9 cellular contexts compared by ENCODE assay signal in genomic region chr22:43862074-43862881, GRCh38. TPM values are rescaled to one million over a fixed set of nuclear protein-coding genes. Genes with fewer than 3 reads are reported as not detected.
DNase-seq lines count a peak whose midpoint lies in the region; ATAC-seq and TF ChIP-seq lines count a peak whose summit lies in the region.
"Had no signal": no experiment of that assay in that cellular context is flagged by ENCODE, and none has a peak within 500 bp of the region (broad histone marks: within the 10 kb centered on the region; RNA-seq: fewer than 3 reads in every experiment).

SULT4A1 (minus strand) TSS chr22:43862513; CDS start chr22:43862382, 131 bp downstream.

- H3K9me3 Mint-ChIP-seq in MCF 10A (ENCODE audit: unreplicated experiment), result peaks cover 3% of the 10 kb centered on the region
- peaks cover 4% of the 10 kb centered on the region for H3K9me3 Mint-ChIP-seq in activated T-helper 17 cell treated with anti-CD3 and anti-CD28 coated beads, Interleukin-2, amount 50 U/mL, for 72 hours

- no peak for TF ChIP-seq CTCF in breast epithelium (IDR thresholded peaks at IDR 0.05)
- no peak for TF ChIP-seq CTCF in MCF 10A (IDR thresholded peaks at IDR 0.05; ENCODE audit: unreplicated experiment)
- no peak for TF ChIP-seq CTCF in testis (IDR thresholded peaks at IDR 0.05)
- no peak for TF ChIP-seq CTCF in MM.1S (IDR thresholded peaks at IDR 0.05; ENCODE audit: low read length)

- H3K4me3 Mint-ChIP-seq in MCF 10A (ENCODE audit: unreplicated experiment), result no peak within 1 kb of the TSS
- peak within 1 kb of the TSS; percentile 36 for H3K4me3 Mint-ChIP-seq in activated T-helper 17 cell treated with anti-CD3 and anti-CD28 coated beads, Interleukin-2, amount 50 U/mL, for 72 hours

- WGBS in testis, 2 donors, result 1 to 6% methylated on average over 7 to 70 of the region's 121 CpGs

- H2AFZ ChIP-seq in MM.1S (ENCODE audit: low read length), result no peak within 1 kb of the TSS

- H3K4me1 Mint-ChIP-seq in MCF 10A (ENCODE audit: insufficient read depth, unreplicated experiment), result no peaks in the 10 kb centered on the region
- no peaks in the 10 kb centered on the region for H3K4me1 Mint-ChIP-seq in activated T-helper 17 cell treated with anti-CD3 and anti-CD28 coated beads, Interleukin-2, amount 50 U/mL, for 72 hours

- H3K9me3 ChIP-seq in breast epithelium (no peaks in the 10 kb centered on the region), iPS-18a (ENCODE audit: control insufficient read depth, low read depth, low read length) (no peaks in the 10 kb centered on the region), testis (no peaks in the 10 kb centered on the region), MM.1S (replicated peaks; ENCODE audit: insufficient read depth, low read length) (no peaks in the 10 kb centered on the region)

- no peaks in the 10 kb centered on the region for H4K20me1 ChIP-seq in MM.1S (ENCODE audit: insufficient read depth, low read length)

- H3K27ac ChIP-seq in breast epithelium, result no peak within 1 kb of the TSS
- H3K27ac ChIP-seq in iPS-18a (ENCODE audit: low read length), result no peak within 1 kb of the TSS
- H3K27ac ChIP-seq in testis, result peak within 1 kb of the TSS in 1 of 2 donors; percentile 15
- H3K27ac ChIP-seq in MM.1S (ENCODE audit: low read length), result no peak within 1 kb of the TSS
- H3K27ac ChIP-seq: heart right ventricle had no signal

- peak within 1 kb of the TSS in 2 of 3 donors; percentile 52 to 64 for H3K4me3 ChIP-seq in breast epithelium
- peak within 1 kb of the TSS; percentile 57 for H3K4me3 ChIP-seq in iPS-18a (ENCODE audit: low read length)
- peak within 1 kb of the TSS; percentile 51 to 55 for H3K4me3 ChIP-seq in testis
- H3K4me3 ChIP-seq in MM.1S (ENCODE audit: low read length), result no peak within 1 kb of the TSS

- H3K27ac Mint-ChIP-seq in MCF 10A (ENCODE audit: low read depth, unreplicated experiment), result no peak within 1 kb of the TSS
- H3K27ac Mint-ChIP-seq in activated T-helper 17 cell treated with anti-CD3 and anti-CD28 coated beads, Interleukin-2, amount 50 U/mL, for 72 hours, result no peak within 1 kb of the TSS

- H3K9ac ChIP-seq in iPS-18a (ENCODE audit: low read length) (no peak within 1 kb of the TSS), MM.1S (ENCODE audit: low read length) (no peak within 1 kb of the TSS)

- intact Hi-C loops in breast epithelium (cut with DNase I; ENCODE audit: low total_unique reads) (no loop called here), MCF 10A (cut with micrococcal nuclease) (no loop called here), testis (cut with DNase I; ENCODE audit: low total_unique reads) (no loop called here)

- CTCF ChIA-PET in MCF 10A (lab: Yijun Ruan, JAX), result no interaction called here

- H3K79me2 ChIP-seq in MM.1S (ENCODE audit: low read length), result no peaks in the 10 kb centered on the region

- H3K4me1 ChIP-seq in breast epithelium (no peaks in the 10 kb centered on the region), iPS-18a (ENCODE audit: control insufficient read depth, low read depth, low read length) (peaks cover 23% of the 10 kb centered on the region), testis (no peaks in the 10 kb centered on the region), MM.1S (ENCODE audit: low read length) (no peaks in the 10 kb centered on the region)

- no peaks in the 10 kb centered on the region for H3K36me3 ChIP-seq in breast epithelium
- no peaks in the 10 kb centered on the region for H3K36me3 ChIP-seq in iPS-18a (ENCODE audit: control insufficient read depth, low read depth, low read length)
- H3K36me3 ChIP-seq in testis (ENCODE audit: low read depth, missing control alignments), result no peaks in the 10 kb centered on the region
- H3K36me3 ChIP-seq in MM.1S (replicated peaks; ENCODE audit: insufficient read depth, low read length), result no peaks in the 10 kb centered on the region
- H3K36me3 ChIP-seq: heart right ventricle had no signal

- no peak within 1 kb of the TSS for H3K4me2 ChIP-seq in MM.1S (ENCODE audit: low read depth, low read length)

- H3K27me3 ChIP-seq in breast epithelium (peaks cover 0 to 24% of the 10 kb centered on the region in 2 donors), iPS-18a (ENCODE audit: control insufficient read depth, insufficient read depth, low read length) (no peaks in the 10 kb centered on the region), testis (no peaks in the 10 kb centered on the region), MM.1S (replicated peaks; ENCODE audit: insufficient read depth, low read length) (peaks cover 82% of the 10 kb centered on the region)

- peaks cover 76% of the 10 kb centered on the region for H3K27me3 Mint-ChIP-seq in MCF 10A (ENCODE audit: insufficient read depth, unreplicated experiment)
- H3K27me3 Mint-ChIP-seq in activated T-helper 17 cell treated with anti-CD3 and anti-CD28 coated beads, Interleukin-2, amount 50 U/mL, for 72 hours, result peaks cover 56% of the 10 kb centered on the region

- H3K36me3 Mint-ChIP-seq in MCF 10A (ENCODE audit: insufficient read depth, unreplicated experiment), result no peaks in the 10 kb centered on the region
- no peaks in the 10 kb centered on the region for H3K36me3 Mint-ChIP-seq in activated T-helper 17 cell treated with anti-CD3 and anti-CD28 coated beads, Interleukin-2, amount 50 U/mL, for 72 hours (ENCODE audit: low read depth)

- no TSS peak for BruUV-seq in MCF 10A (replicated peaks; lab: Mats Ljungman, UMichigan)

- POLR2A ChIA-PET in MCF 10A (lab: Yijun Ruan, JAX), result no interaction called here

- no peak for TF ChIP-seq POLR2A in breast epithelium (IDR thresholded peaks at IDR 0.05)
- TF ChIP-seq POLR2A in testis (IDR thresholded peaks at IDR 0.05), result no peak

- H3F3A ChIP-seq in MM.1S (ENCODE audit: insufficient read depth, low read length), result no peaks in the 10 kb centered on the region

- no peak for ATAC-seq in activated T-helper 17 cell treated with anti-CD3 and anti-CD28 coated beads, Interleukin-2, amount 50 U/mL, for 72 hours (replicated peaks)

- DNase-seq in breast epithelium (ENCODE audit: low spot score in 2 of 2), result peak in 1 of 2 donors; percentile 49
- no peak for DNase-seq in MCF 10A (ENCODE audit: unreplicated experiment)
- peak; percentile 69 for DNase-seq in testis
- no peak for DNase-seq in stimulated activated naive CD4-positive, alpha-beta T cell (lab: John Stamatoyannopoulos, UW)
- no peak for DNase-seq in MM.1S
- DNase-seq in GF-D8 (lab: John Stamatoyannopoulos, UW), result no peak
- DNase-seq: heart right ventricle had no signal

- no peaks in the 10 kb centered on the region for H3K9me2 ChIP-seq in MM.1S (replicated peaks; ENCODE audit: insufficient read depth, low read length)

RNA-seq across cellular contexts. Expression of gene SULT4A1, which starts in this region (rescaled TPM):
- total RNA-seq in breast epithelium, result 1 to 10 TPM in 1 of 3 donors, under 1 TPM in 1, not detected in 1; 0.98 to 2.9 TPM
- not detected in 2 replicates for total RNA-seq in MCF 10A (2022)
- total RNA-seq in activated T-helper 17 cell treated with anti-CD3 and anti-CD28 coated beads, Interleukin-2, amount 50 U/mL, for 72 hours, result under 1 TPM in 1 of 2 donors, not detected in 1; 0.11 TPM
- 10 to 100 TPM; 10.3 to 11.9 TPM for total RNA-seq in testis
- 11.2 TPM for polyA plus RNA-seq in testis (ENCODE audit: insufficient read depth, low read depth, low replicate concordance)
